8 cellular contexts compared by ENCODE assay signal in genomic region chr21:31580866-31581276, GRCh38.
DNase-seq lines count a peak whose midpoint lies in the region; ATAC-seq and TF ChIP-seq lines count a peak whose summit lies in the region.

No MANE protein-coding gene starts in this region.

- no peak for TF ChIP-seq POLR2A in tibial nerve (IDR thresholded peaks at IDR 0.05)

- peak; percentile 89 for TF ChIP-seq CTCF in AG09309 (IDR thresholded peaks at IDR 0.05; ENCODE audit: control insufficient read depth, insufficient read depth, low read depth, low read length, missing control alignments)
- peak; percentile 92 for TF ChIP-seq CTCF in osteocyte (IDR thresholded peaks at IDR 0.05)
- TF ChIP-seq CTCF in tibial nerve (IDR thresholded peaks at IDR 0.05), result peak; percentile 65 to 82 (median 73)

- H3K4me3 ChIP-seq in AG09309 (ENCODE audit: control insufficient read depth, low read depth, low read length) (no peak overlapping the region), tibial nerve (no peak overlapping the region)

- in situ Hi-C loops in KBM-7 (cut with MboI; ENCODE audit: low pct_unique_long_range_greater_than_20kb, low sequenced_read_pairs), result loop anchor here (25.0 kb wide), 1 partner anchor 394 kb away; no protein-coding TSS in a partner anchor

- H3K9me3 Mint-ChIP-seq in osteocyte (ENCODE audit: unreplicated experiment), result no peaks in the 10 kb centered on the region

- H3K4me1 Mint-ChIP-seq in osteocyte (ENCODE audit: unreplicated experiment), result no peaks in the 10 kb centered on the region

- no peaks in the 10 kb centered on the region for H3K9me3 ChIP-seq in tibial nerve

- DNase-seq in AG09309 (ENCODE audit: low read depth) (peak; percentile 7), KBM-7 (peak; percentile 62), RKO (ENCODE audit: low spot score) (peak; percentile 63), activated T-helper 1 cell treated with Interleukin-2 at 50 U/mL for 16 hours (ENCODE audit: low read depth) (peak; percentile 47), fibroblast of the conjunctiva (ENCODE audit: low read depth) (peak; percentile 54), osteocyte (ENCODE audit: extremely low spot score, unreplicated experiment) (peak; percentile 89), tibial nerve (ENCODE audit: low spot score in 2 of 2) (peak; percentile 69 to 90)

- no peaks in the 10 kb centered on the region for H3K4me1 ChIP-seq in tibial nerve

- no peak overlapping the region for H3K4me3 Mint-ChIP-seq in osteocyte (ENCODE audit: unreplicated experiment)

- no peak for TF ChIP-seq EP300 in tibial nerve (IDR thresholded peaks at IDR 0.05)

- 40 to 45% methylated on average over 3 of the region's 3 CpGs for WGBS in tibial nerve, 2 donors

- no peaks in the 10 kb centered on the region for H3K27me3 ChIP-seq in tibial nerve

- H3K27ac Mint-ChIP-seq in osteocyte (ENCODE audit: unreplicated experiment), result no peak overlapping the region

- H3K27me3 Mint-ChIP-seq in osteocyte (ENCODE audit: unreplicated experiment), result peaks cover 17% of the 10 kb centered on the region

- no peaks in the 10 kb centered on the region for H3K36me3 Mint-ChIP-seq in osteocyte (ENCODE audit: unreplicated experiment)

- peak; percentile 58 for ATAC-seq in GM18520 (IDR thresholded peaks at IDR 0.05; ENCODE audit: unreplicated experiment)

- no peak overlapping the region for H3K27ac ChIP-seq in tibial nerve

- H3K36me3 ChIP-seq in tibial nerve, result no peaks in the 10 kb centered on the region

Comparison
In these comparisons a context has a peak if more than half of its experiments do, and no peak if none do; other contexts are left out.
1. DNase-seq: peak in every context shown above with its lines; median percentile 89 in osteocyte; 80 in tibial nerve; 63 in RKO; 62 in KBM-7; 54 in fibroblast of the conjunctiva; 47 in activated T-helper 1 cell treated with Interleukin-2 at 50 U/mL for 16 hours; 7 in AG09309.